In genomic region chr17:38850374-38850773, GRCh38 we compare ENCODE assay signal across 12 cellular contexts. TPM values are rescaled to one million over a fixed set of nuclear protein-coding genes. Genes with fewer than 3 reads are reported as not detected.
DNase-seq lines count a peak whose midpoint lies in the region; ATAC-seq and TF ChIP-seq lines count a peak whose summit lies in the region.
"Had no signal": no experiment of that assay in that cellular context is flagged by ENCODE, and none has a peak within 500 bp of the region (broad histone marks: within the 10 kb centered on the region; RNA-seq: fewer than 3 reads in every experiment).

No MANE protein-coding gene starts in this region.

- H3K79me2 ChIP-seq in MM.1S (ENCODE audit: low read length), result peaks cover 41% of the 10 kb centered on the region
- peaks cover 55% of the 10 kb centered on the region for H3K79me2 ChIP-seq in mammary epithelial cell (ENCODE audit: insufficient read depth, low read length)
- H3K79me2 ChIP-seq in neural cell (replicated peaks; ENCODE audit: insufficient read depth, low read length), result peaks cover 21% of the 10 kb centered on the region

- TF ChIP-seq RAD21 in neural cell (conservative IDR thresholded peaks at IDR 0.05), result no peak

- CTCF ChIA-PET in mammary epithelial cell (lab: Charles Lee; ENCODE audit: low non-redundant PET), result no interaction called here

- H3K4me1 ChIP-seq in MM.1S (ENCODE audit: low read length) (peaks cover 11% of the 10 kb centered on the region), mammary epithelial cell (ENCODE audit: insufficient read depth, low read length) (peaks cover 10% of the 10 kb centered on the region), right cardiac atrium (ENCODE audit: control insufficient read depth, insufficient read depth, low read length) (no peaks in the 10 kb centered on the region)

- no peaks in the 10 kb centered on the region for H3K9me2 ChIP-seq in MM.1S (replicated peaks; ENCODE audit: insufficient read depth, low read length)
- H3K9me2 ChIP-seq in neural cell (ENCODE audit: insufficient read depth, low read length), result no peaks in the 10 kb centered on the region

- H3K36me3 ChIP-seq in MM.1S (replicated peaks; ENCODE audit: insufficient read depth, low read length) (peaks cover 36% of the 10 kb centered on the region; the same call in 1 of the 2 replicates), mammary epithelial cell (ENCODE audit: insufficient read depth, low read length) (peaks cover 46% of the 10 kb centered on the region), neural cell (ENCODE audit: insufficient read depth, low read length) (peaks cover 5% of the 10 kb centered on the region)

- H3F3A ChIP-seq in MM.1S (ENCODE audit: insufficient read depth, low read length) (peaks cover 74% of the 10 kb centered on the region), neural cell (ENCODE audit: insufficient read depth, low read length, poor library complexity, severe bottlenecking) (peaks cover 4% of the 10 kb centered on the region)

- DNase-seq in MM.1S (no peak), mammary epithelial cell (no peak), right cardiac atrium (no peak), NCI-H510A (lab: John Stamatoyannopoulos, UW) (no peak), NCI-H510A treated with DMSO at 0.1 percent for 48 hours (lab: John Stamatoyannopoulos, UW) (no peak), DMS79 (lab: John Stamatoyannopoulos, UW) (no peak)
- DNase-seq: aorta, left ventricle myocardium inferior, NCI-H2107 had no signal

- H3K9ac ChIP-seq in MM.1S (ENCODE audit: low read length) (no peak overlapping the region), mammary epithelial cell (ENCODE audit: insufficient read depth, low read length) (peak overlapping the region; percentile 27), neural cell (ENCODE audit: low read length) (no peak overlapping the region)

- no peak overlapping the region for H3K27ac ChIP-seq in MM.1S (ENCODE audit: low read length)
- H3K27ac ChIP-seq in mammary epithelial cell (ENCODE audit: insufficient read depth, low read depth, low read length), result no peak overlapping the region
- H3K27ac ChIP-seq in neural cell (ENCODE audit: low read length), result no peak overlapping the region
- H3K27ac ChIP-seq in right cardiac atrium (ENCODE audit: low read length), result no peak overlapping the region
- H3K27ac ChIP-seq: left ventricle myocardium inferior, skin epidermis had no signal

- H3K27me3 ChIP-seq in MM.1S (replicated peaks; ENCODE audit: insufficient read depth, low read length) (no peaks in the 10 kb centered on the region), mammary epithelial cell (ENCODE audit: insufficient read depth, low read length) (no peaks in the 10 kb centered on the region), neural cell (ENCODE audit: insufficient read depth, low read depth, low read length) (no peaks in the 10 kb centered on the region), right cardiac atrium (ENCODE audit: control insufficient read depth, insufficient read depth) (no peaks in the 10 kb centered on the region)

- whole genome bisulfite sequencing in mammary epithelial cell (ENCODE audit: low coverage, missing lambda C conversion rate), result 94% methylated on average over 7 of the region's 7 CpGs
- 71% methylated on average over 7 of the region's 7 CpGs for WGBS in right cardiac atrium

- H3K4me2 ChIP-seq in MM.1S (ENCODE audit: low read depth, low read length) (peak overlapping the region; percentile 93; the same call in 1 of the 2 replicates), mammary epithelial cell (ENCODE audit: insufficient read depth, low read depth, low read length) (peak overlapping the region; percentile 87), neural cell (ENCODE audit: low read length) (no peak overlapping the region)

- H3K9me3 ChIP-seq in MM.1S (replicated peaks; ENCODE audit: insufficient read depth, low read length) (no peaks in the 10 kb centered on the region), mammary epithelial cell (replicated peaks; ENCODE audit: insufficient read depth, low read length) (no peaks in the 10 kb centered on the region), neural cell (ENCODE audit: low read length) (no peaks in the 10 kb centered on the region), right cardiac atrium (ENCODE audit: control insufficient read depth, low read length) (no peaks in the 10 kb centered on the region)
- H3K9me3 ChIP-seq: left ventricle myocardium inferior had no signal

- dilution Hi-C loops in mammary epithelial cell (cut with HindIII; ENCODE audit: low sequenced_read_pairs), result no loop called here

- in situ Hi-C loops in mammary epithelial cell (cut with MboI; ENCODE audit: low sequenced_read_pairs in 2 of 2), result no loop called here

- BruUV-seq in mammary epithelial cell (replicated peaks; lab: Mats Ljungman, UMichigan), result no TSS peak

- TF ChIP-seq CTCF in MM.1S (IDR thresholded peaks at IDR 0.05; ENCODE audit: low read length) (no peak), mammary epithelial cell (conservative IDR thresholded peaks at IDR 0.05 in 1 of 2, IDR thresholded peaks at IDR 0.05 in 1 of 2; ENCODE audit: extremely low read depth in 1 of 2, insufficient read depth in 1 of 2, low read depth in 1 of 2, low read length in 2 of 2) (no peak), neural cell (IDR thresholded peaks at IDR 0.05; ENCODE audit: poor library complexity, severe bottlenecking) (no peak)

- TF ChIP-seq EP300 in neural cell (conservative IDR thresholded peaks at IDR 0.05; ENCODE audit: poor library complexity, severe bottlenecking), result no peak

- H4K20me1 ChIP-seq in MM.1S (ENCODE audit: insufficient read depth, low read length), result peaks cover 24% of the 10 kb centered on the region
- peaks cover 8% of the 10 kb centered on the region for H4K20me1 ChIP-seq in mammary epithelial cell (ENCODE audit: insufficient read depth, low read length)
- no peaks in the 10 kb centered on the region for H4K20me1 ChIP-seq in neural cell (ENCODE audit: insufficient read depth)

- intact Hi-C loops in mammary epithelial cell (cut with micrococcal nuclease), result loop anchor here (5.0 kb wide), 1 partner anchor 302 kb away; the partner anchor contains the start of gene PLXDC1
- intact Hi-C loops in right cardiac atrium (cut with DNase I), result no loop called here

- H3K4me3 ChIP-seq in GM08714 (ENCODE audit: low read length) (peak overlapping the region; percentile 100; the same call in 1 of the 2 replicates), MM.1S (ENCODE audit: low read length) (no peak overlapping the region), mammary epithelial cell (replicated peaks in 1 of 3; ENCODE audit: insufficient read depth in 1 of 3, low read depth in 2 of 3, low read length in 3 of 3) (peak overlapping the region in 1 of 3 experiments; percentile 98), neural cell (ENCODE audit: low read length) (peak overlapping the region; percentile 82), right cardiac atrium (ENCODE audit: low read length) (no peak overlapping the region)
- H3K4me3 ChIP-seq: left ventricle myocardium inferior had no signal

- no peak for ATAC-seq in right cardiac atrium

- H2AFZ ChIP-seq in MM.1S (ENCODE audit: low read length) (no peak overlapping the region), mammary epithelial cell (ENCODE audit: low read depth, low read length) (no peak overlapping the region), neural cell (ENCODE audit: low read depth, low read length) (no peak overlapping the region)

TF ChIP-seq in neural cell, 6 proteins besides CTCF, POLR2A, EP300 and RAD21 (continues in another document):
- no peak for TF ChIP-seq REST (IDR thresholded peaks at IDR 0.05; ENCODE audit: borderline replicate concordance)
- no peak for TF ChIP-seq POLR2AphosphoS5 (IDR thresholded peaks at IDR 0.05)

RNA-seq across cellular contexts. Expression of gene RPL23, which starts 3.1 kb away (rescaled TPM):
- total RNA-seq in mammary epithelial cell, result 1,000 to 10,000 TPM in 1 of 2 donors, 100 to 1,000 TPM in 1; 693 to 1,265 TPM
- polyA plus RNA-seq in mammary epithelial cell, result 2,470 TPM
- polyA minus RNA-seq in mammary epithelial cell, result 585 TPM
- polyA plus RNA-seq in neural cell, result 1,212 and 1,333 TPM in 2 replicates
- polyA minus RNA-seq in neural cell, result 320 and 402 TPM in 2 replicates
- total RNA-seq in right cardiac atrium, result 100 to 1,000 TPM; 830 to 995 (median 880) TPM
- 1,847 TPM for polyA plus RNA-seq in right cardiac atrium

RNA-seq across cellular contexts. Expression of gene LASP1, which starts 19.5 kb away (rescaled TPM):
- total RNA-seq in mammary epithelial cell, result 100 to 1,000 TPM; 111 to 154 TPM
- polyA plus RNA-seq in mammary epithelial cell, result 92.4 TPM
- 211 TPM for polyA minus RNA-seq in mammary epithelial cell
- 56.3 and 60.0 TPM in 2 replicates for polyA plus RNA-seq in neural cell
- 112 and 113 TPM in 2 replicates for polyA minus RNA-seq in neural cell
- 10 to 100 TPM; 29.2 to 39.6 (median 35.8) TPM for total RNA-seq in right cardiac atrium
- 23.8 TPM for polyA plus RNA-seq in right cardiac atrium

RNA-seq across cellular contexts. Expression of gene CWC25, which starts 25.3 kb away (rescaled TPM):
- total RNA-seq in mammary epithelial cell, result 10 to 100 TPM in 1 of 2 donors, 1 to 10 TPM in 1; 9.2 to 18.0 TPM
- 11.8 TPM for polyA plus RNA-seq in mammary epithelial cell
- 9.4 TPM for polyA minus RNA-seq in mammary epithelial cell
- polyA plus RNA-seq in neural cell, result 15.4 and 18.4 TPM in 2 replicates
- polyA minus RNA-seq in neural cell, result 13.1 and 15.3 TPM in 2 replicates
- 10 to 100 TPM in 3 of 4 donors, 1 to 10 TPM in 1; 8.8 to 11.5 (median 10.9) TPM for total RNA-seq in right cardiac atrium
- polyA plus RNA-seq in right cardiac atrium, result 11.0 TPM

RNA-seq across cellular contexts. Expression of gene PIP4K2B, which starts 51.0 kb away (rescaled TPM):
- total RNA-seq in mammary epithelial cell (10 to 100 TPM; 34.6 to 55.7 TPM), right cardiac atrium (10 to 100 TPM; 39.2 to 50.0 (median 46.2) TPM)
- polyA plus RNA-seq in mammary epithelial cell (26.7 TPM), neural cell (164 and 187 TPM in 2 replicates), right cardiac atrium (28.2 TPM)
- polyA minus RNA-seq in mammary epithelial cell (65.1 TPM), neural cell (274 and 279 TPM in 2 replicates)

Comparison
In these comparisons a context has a peak if more than half of its experiments do, and no peak if none do; other contexts are left out.
1. H3K4me3 ChIP-seq: peak in GM08714 (single experiment) and neural cell (single experiment); none in MM.1S (single experiment) and right cardiac atrium (single experiment).